ENCODE assay signal across 19 cellular contexts in genomic region chr19:48085077-48085476, GRCh38. TPM values are rescaled to one million over a fixed set of nuclear protein-coding genes. Genes with fewer than 3 reads are reported as not detected.
"Had no signal": no experiment of that assay in that cellular context is flagged by ENCODE, and none has a peak within 500 bp of the region (broad histone marks: within the 10 kb centered on the region; RNA-seq: fewer than 3 reads in every experiment).

No MANE protein-coding gene starts in this region.

- H3K27me3 ChIP-seq: brain microvascular endothelial cell had no signal

- H3K36me3 ChIP-seq: brain microvascular endothelial cell, lower lobe of right lung had no signal

- H3K9me3 Mint-ChIP-seq: activated naive CD4-positive, alpha-beta T cell treated with anti-CD3 and anti-CD28 coated beads, Interleukin-2, amount 50 U/mL, for 24 hours; mesothelial cell of epicardium; stimulated activated naive CD8-positive, alpha-beta T cell treated with anti-CD3 and anti-CD28 coated beads, Interleukin-15, Interleukin-2, amounts not matched to agents 100 ng/mL and 50 ng/mL, for 24 hours had no signal

- DNase-seq: activated CD4-positive, alpha-beta T cell treated with anti-CD3 and anti-CD28 coated beads, Interleukin-2, amount 50 U/mL, for 1 hour; amniotic stem cell; brain microvascular endothelial cell; glutamatergic neuron; lower lobe of right lung; naive B cell; occipital lobe; stimulated activated CD4-positive, alpha-beta T cell treated with anti-CD3 and anti-CD28 coated beads, Interleukin-15, amount 100 ng/mL, for 24 hours; stimulated activated CD4-positive, alpha-beta T cell treated with anti-CD3 and anti-CD28 coated beads, Interleukin-4, amount 100 ng/mL, for 24 hours; T-helper 17 cell had no signal

- H3K4me3 Mint-ChIP-seq: activated naive CD4-positive, alpha-beta T cell treated with anti-CD3 and anti-CD28 coated beads, Interleukin-2, amount 50 U/mL, for 24 hours; mesothelial cell of epicardium; naive B cell; stimulated activated naive CD8-positive, alpha-beta T cell treated with anti-CD3 and anti-CD28 coated beads, Interleukin-15, Interleukin-2, amounts not matched to agents 100 ng/mL and 50 ng/mL, for 24 hours; T-helper 17 cell had no signal

- H3K4me1 Mint-ChIP-seq: activated naive CD4-positive, alpha-beta T cell treated with anti-CD3 and anti-CD28 coated beads, Interleukin-2, amount 50 U/mL, for 24 hours; mesothelial cell of epicardium; T-helper 17 cell had no signal

- H3K4me1 ChIP-seq: lower lobe of right lung had no signal

- H3K4me3 ChIP-seq: lower lobe of right lung had no signal

- H3K27ac Mint-ChIP-seq: activated naive CD4-positive, alpha-beta T cell treated with anti-CD3 and anti-CD28 coated beads, Interleukin-2, amount 50 U/mL, for 24 hours; mesothelial cell of epicardium; naive B cell; stimulated activated naive CD8-positive, alpha-beta T cell treated with anti-CD3 and anti-CD28 coated beads, Interleukin-15, Interleukin-2, amounts not matched to agents 100 ng/mL and 50 ng/mL, for 24 hours; T-helper 17 cell had no signal

- H3K36me3 Mint-ChIP-seq: activated naive CD4-positive, alpha-beta T cell treated with anti-CD3 and anti-CD28 coated beads, Interleukin-2, amount 50 U/mL, for 24 hours; mesothelial cell of epicardium; naive B cell had no signal

- H3K9me3 ChIP-seq: lower lobe of right lung had no signal

- ATAC-seq: esophagus mucosa, lower lobe of right lung, T-helper 17 cell had no signal

- H3K27ac ChIP-seq: brain microvascular endothelial cell, lower lobe of right lung had no signal

RNA-seq across cellular contexts. Expression of gene CABP5, which starts 41.2 kb away (rescaled TPM):
- total RNA-seq: activated CD8-positive, alpha-beta memory T cell treated with anti-CD3 and anti-CD28 coated beads for 36 hours; cerebellum; dermis microvascular lymphatic vessel endothelial cell; esophagus mucosa; fibroblast of villous mesenchyme; lower lobe of right lung; mesothelial cell of epicardium; occipital lobe; pulmonary artery endothelial cell had no signal
